In the genomic region with DNA sequence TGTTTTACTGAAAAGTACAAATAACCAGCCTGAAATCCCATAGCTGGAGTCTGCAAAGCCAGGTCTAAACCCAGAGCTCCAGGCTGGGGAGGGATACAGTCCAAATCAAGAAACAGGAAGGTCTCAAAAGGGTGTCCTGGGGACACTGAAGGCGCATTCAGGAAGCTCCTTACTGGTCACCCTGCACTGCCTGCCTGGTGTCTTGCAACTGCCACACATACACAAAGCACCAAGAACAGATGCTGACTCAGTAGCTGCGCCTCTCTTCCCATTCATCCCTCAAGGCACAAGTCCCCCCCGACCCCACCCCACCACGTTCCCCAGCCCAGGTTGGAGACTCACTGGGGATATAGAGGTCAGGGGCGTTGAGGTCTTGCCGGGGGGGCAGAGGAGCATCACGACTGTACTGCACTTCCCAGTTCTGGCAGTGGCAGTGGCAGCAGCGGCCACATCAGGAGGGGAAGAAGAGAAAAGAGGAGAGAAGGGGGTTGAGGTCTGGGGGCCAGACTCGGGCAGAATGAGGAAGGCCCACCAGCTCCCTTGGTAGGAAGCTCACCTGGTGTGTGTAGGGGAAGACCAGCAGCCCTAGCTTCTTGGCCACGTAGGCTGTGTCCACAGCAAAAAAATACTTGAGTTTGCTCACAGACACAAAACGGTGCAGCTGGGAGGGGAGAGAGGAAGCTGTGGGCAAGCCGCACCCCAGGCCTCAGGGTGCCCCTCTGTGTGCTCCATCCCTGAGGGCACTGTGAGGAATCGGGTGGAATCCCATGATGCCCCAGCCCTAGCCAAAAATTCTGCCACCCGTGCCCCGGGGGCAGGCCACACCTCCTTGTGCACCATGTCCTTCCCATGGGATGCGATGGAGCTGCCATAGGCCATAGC, we compare ENCODE assay signal across 9 cellular contexts. TPM values are rescaled to one million over a fixed set of nuclear protein-coding genes. Genes with fewer than 3 reads are reported as not detected.
DNase-seq lines count a peak whose midpoint lies in the region; ATAC-seq and TF ChIP-seq lines count a peak whose summit lies in the region.
"Had no signal": no experiment of that assay in that cellular context is flagged by ENCODE, and none has a peak within 500 bp of the region (broad histone marks: within the 10 kb centered on the region; RNA-seq: fewer than 3 reads in every experiment).

No MANE protein-coding gene starts in this region.

- WGBS in lower leg skin, 2 donors, result 57 to 58% methylated on average over 16 of the region's 16 CpGs

- ATAC-seq in GM19328 (IDR thresholded peaks at IDR 0.05; ENCODE audit: unreplicated experiment), result no peak

- H3K4me2 ChIP-seq in neural progenitor cell, result peak overlapping the region; percentile 80

- peak overlapping the region; percentile 85 for H3K4me3 Mint-ChIP-seq in dendritic cell treated with granulocyte-macrophage colony-stimulating factor and Interleukin-4, amounts not matched to agents 40 ng/mL and 50 ng/mL, for 4 days
- H3K4me3 Mint-ChIP-seq in neural progenitor cell, result peak overlapping the region; percentile 98

- no peaks in the 10 kb centered on the region for H3K9me3 Mint-ChIP-seq in dendritic cell treated with granulocyte-macrophage colony-stimulating factor and Interleukin-4, amounts not matched to agents 40 ng/mL and 50 ng/mL, for 4 days
- H3K9me3 Mint-ChIP-seq in neural progenitor cell, result peaks cover under 1% of the 10 kb centered on the region

- peaks cover 29% of the 10 kb centered on the region for H3K27me3 ChIP-seq in neural progenitor cell

- peaks cover 48% of the 10 kb centered on the region for H3K4me1 Mint-ChIP-seq in dendritic cell treated with granulocyte-macrophage colony-stimulating factor and Interleukin-4, amounts not matched to agents 40 ng/mL and 50 ng/mL, for 4 days (ENCODE audit: low read depth)
- H3K4me1 Mint-ChIP-seq in neural progenitor cell, result peaks cover 40% of the 10 kb centered on the region

- H3K4me3 ChIP-seq in NB4 (ENCODE audit: low read depth, low read length) (peak overlapping the region; percentile 90), neural progenitor cell (peak overlapping the region; percentile 81), lower leg skin (ENCODE audit: low read depth, poor library complexity, severe bottlenecking) (no peak overlapping the region)

- H3K79me2 ChIP-seq in neural progenitor cell (ENCODE audit: low read depth), result peaks cover 8% of the 10 kb centered on the region

- H3K9ac ChIP-seq in neural progenitor cell, result no peak overlapping the region

- H3K27me3 Mint-ChIP-seq in dendritic cell treated with granulocyte-macrophage colony-stimulating factor and Interleukin-4, amounts not matched to agents 40 ng/mL and 50 ng/mL, for 4 days, result peaks cover 22% of the 10 kb centered on the region
- peaks cover 26% of the 10 kb centered on the region for H3K27me3 Mint-ChIP-seq in neural progenitor cell (ENCODE audit: insufficient read depth, low read depth)

- intact Hi-C loops in dendritic cell treated with granulocyte-macrophage colony-stimulating factor and Interleukin-4, amounts not matched to agents 40 ng/mL and 50 ng/mL, for 4 days (cut with micrococcal nuclease), result no loop called here
- intact Hi-C loops in lower leg skin (cut with DNase I; ENCODE audit: low total_unique reads), result loop anchor here (5.0 kb wide), 1 partner anchor 65 kb away; no protein-coding TSS in a partner anchor

- peaks cover 48% of the 10 kb centered on the region for H4K20me1 ChIP-seq in neural progenitor cell (ENCODE audit: low read depth)

- H3K36me3 ChIP-seq in neural progenitor cell, result no peaks in the 10 kb centered on the region

- DNase-seq in CD1c-positive myeloid dendritic cell (ENCODE audit: extremely low spot score) (peak; percentile 40), NB4 (ENCODE audit: low read depth) (no peak), neural progenitor cell (ENCODE audit: low spot score) (no peak), DMS 273 treated with DMSO at 0.1 percent for 48 hours (lab: John Stamatoyannopoulos, UW) (no peak), lower leg skin (ENCODE audit: low spot score in 2 of 2) (no peak), D341Med (ENCODE audit: low spot score) (no peak)
- DNase-seq: NCI-H446 treated with DMSO at 0.1 percent for 48 hours had no signal

- H3K9me3 ChIP-seq in neural progenitor cell (ENCODE audit: low read depth), result no peaks in the 10 kb centered on the region

- no peak overlapping the region for H3K27ac ChIP-seq in neural progenitor cell

- H3K4me1 ChIP-seq in neural progenitor cell, result peaks cover 12% of the 10 kb centered on the region

- TF ChIP-seq POLR2A in NB4 (IDR thresholded peaks at IDR 0.05; ENCODE audit: extremely low read depth, insufficient read length), result no peak
- TF ChIP-seq POLR2A in lower leg skin (IDR thresholded peaks at IDR 0.05), result no peak

- no peak for TF ChIP-seq CTCF in NB4 (IDR thresholded peaks at IDR 0.05; ENCODE audit: low read depth, low read length)
- no peak for TF ChIP-seq CTCF in neural progenitor cell (IDR thresholded peaks at IDR 0.05)
- TF ChIP-seq CTCF in lower leg skin (IDR thresholded peaks at IDR 0.05), result no peak

- peak overlapping the region; percentile 80 for H3K27ac Mint-ChIP-seq in dendritic cell treated with granulocyte-macrophage colony-stimulating factor and Interleukin-4, amounts not matched to agents 40 ng/mL and 50 ng/mL, for 4 days
- peak overlapping the region; percentile 37 for H3K27ac Mint-ChIP-seq in neural progenitor cell

- H2AFZ ChIP-seq in neural progenitor cell (replicated peaks), result no peak overlapping the region

- peaks cover 47% of the 10 kb centered on the region for H3K36me3 Mint-ChIP-seq in dendritic cell treated with granulocyte-macrophage colony-stimulating factor and Interleukin-4, amounts not matched to agents 40 ng/mL and 50 ng/mL, for 4 days (ENCODE audit: low read depth)
- H3K36me3 Mint-ChIP-seq in neural progenitor cell, result no peaks in the 10 kb centered on the region

- H3F3A ChIP-seq in neural progenitor cell (ENCODE audit: low read depth), result peaks cover 31% of the 10 kb centered on the region

RNA-seq across cellular contexts. Expression of gene YIF1A, which starts 1.4 kb away (rescaled TPM):
- 19.0 and 41.0 TPM in 2 replicates for total RNA-seq in neural progenitor cell (ENCODE audit: low replicate concordance)
- 10 to 100 TPM; 55.3 to 76.2 (median 74.1) TPM for total RNA-seq in lower leg skin

RNA-seq across cellular contexts. Expression of gene TMEM151A, which starts 4.2 kb away (rescaled TPM):
- total RNA-seq in neural progenitor cell (ENCODE audit: low replicate concordance) (0.03 TPM in 1 of 2 replicates, not detected in the other), lower leg skin (not detected)

RNA-seq across cellular contexts. Expression of gene CNIH2, which starts 9.5 kb away (rescaled TPM):
- total RNA-seq in neural progenitor cell (ENCODE audit: low replicate concordance), result 5.6 and 5.7 TPM in 2 replicates
- total RNA-seq in lower leg skin, result 1 to 10 TPM in 1 of 4 donors, under 1 TPM in 1, not detected in 2; 0.42 to 3.2 TPM

RNA-seq across cellular contexts. Expression of gene RAB1B, which starts 19.1 kb away (rescaled TPM):
- total RNA-seq in neural progenitor cell (ENCODE audit: low replicate concordance), result 54.0 and 85.5 TPM in 2 replicates
- 100 to 1,000 TPM; 118 to 143 (median 126) TPM for total RNA-seq in lower leg skin

RNA-seq across cellular contexts. Expression of gene CD248, which starts 29.3 kb away (rescaled TPM):
- total RNA-seq in neural progenitor cell (ENCODE audit: low replicate concordance), result 0.62 and 0.99 TPM in 2 replicates
- 10 to 100 TPM in 2 of 4 donors, 1 to 10 TPM in 2; 6.3 to 23.5 (median 12.3) TPM for total RNA-seq in lower leg skin
